In genomic region chr10:15168296-15168780, GRCh38 we compare ENCODE assay signal across 8 cellular contexts. TPM values are rescaled to one million over a fixed set of nuclear protein-coding genes. Genes with fewer than 3 reads are reported as not detected.
DNase-seq lines count a peak whose midpoint lies in the region; ATAC-seq and TF ChIP-seq lines count a peak whose summit lies in the region.

Gene NMT2, minus strand, starts transcription at chr10:15168693. Its CDS starts 81 bp downstream, at chr10:15168612.

- H3K4me1 ChIP-seq in ascending aorta (no peaks in the 10 kb centered on the region), iPS DF 6.9 (ENCODE audit: control insufficient read depth, insufficient read depth, low read length) (no peaks in the 10 kb centered on the region; the same call in 1 of the 2 replicates)

- peak; percentile 89 for ATAC-seq in GM19452 (IDR thresholded peaks at IDR 0.05; ENCODE audit: unreplicated experiment)
- ATAC-seq in HG03469 (IDR thresholded peaks at IDR 0.05; ENCODE audit: unreplicated experiment), result peak; percentile 70
- ATAC-seq in sciatic nerve, result peak; percentile 84

- intact Hi-C loops in ascending aorta (cut with DNase I), result loop anchor here (1.0 to 10.0 kb wide), 7 partner anchors 71 to 2004 kb away; partner anchors contain the start of genes CDNF, DCLRE1C, FAM171A1 and HSPA14
- intact Hi-C loops in sciatic nerve (cut with DNase I), result no loop called here

- H3K36me3 ChIP-seq in ascending aorta (no peaks in the 10 kb centered on the region), iPS DF 6.9 (ENCODE audit: control insufficient read depth, insufficient read depth, low read length) (no peaks in the 10 kb centered on the region)

- no peaks in the 10 kb centered on the region for H3K9me3 ChIP-seq in ascending aorta
- H3K9me3 ChIP-seq in iPS DF 6.9 (ENCODE audit: control insufficient read depth, insufficient read depth, low read length), result no peaks in the 10 kb centered on the region

- no CpG with 5 or more reads among the region's 68 CpGs for WGBS in iPS DF 6.9 (ENCODE audit: insufficient coverage, insufficient read length)

- peak; percentile 34 to 54 (median 49) for TF ChIP-seq CTCF in ascending aorta (IDR thresholded peaks at IDR 0.05)

- H3K27ac ChIP-seq in ascending aorta, result peak within 1 kb of the TSS; percentile 75 to 87
- H3K27ac ChIP-seq in iPS DF 6.9 (ENCODE audit: low read length), result no peak within 1 kb of the TSS

- DNase-seq in DMS153 (lab: John Stamatoyannopoulos, UW) (peak; percentile 50), DMS153 treated with DMSO at 0.1 percent for 48 hours (lab: John Stamatoyannopoulos, UW; ENCODE audit: unreplicated experiment) (no peak), NCI-H82 (lab: John Stamatoyannopoulos, UW) (peak; percentile 93), ascending aorta (ENCODE audit: low spot score in 2 of 2) (peak; percentile 19 to 90), iPS DF 6.9 (ENCODE audit: low read depth, low spot score) (peak; percentile 39), sciatic nerve (ENCODE audit: low spot score) (peak; percentile 93)

- H3K4me3 ChIP-seq in ascending aorta (peak within 1 kb of the TSS; percentile 91 to 99), iPS DF 6.9 (ENCODE audit: low read length) (peak within 1 kb of the TSS; percentile 77; the same call in 1 of the 2 replicates)

- H3K27me3 ChIP-seq in ascending aorta (no peaks in the 10 kb centered on the region), iPS DF 6.9 (ENCODE audit: control insufficient read depth, insufficient read depth, low read length) (no peaks in the 10 kb centered on the region)

RNA-seq across cellular contexts. Expression of gene NMT2, which starts in this region (rescaled TPM):
- total RNA-seq in ascending aorta (11.9 TPM), sciatic nerve (29.9 TPM)
